Comparison of ENCODE assay signal across 10 cellular contexts in the genomic region with DNA sequence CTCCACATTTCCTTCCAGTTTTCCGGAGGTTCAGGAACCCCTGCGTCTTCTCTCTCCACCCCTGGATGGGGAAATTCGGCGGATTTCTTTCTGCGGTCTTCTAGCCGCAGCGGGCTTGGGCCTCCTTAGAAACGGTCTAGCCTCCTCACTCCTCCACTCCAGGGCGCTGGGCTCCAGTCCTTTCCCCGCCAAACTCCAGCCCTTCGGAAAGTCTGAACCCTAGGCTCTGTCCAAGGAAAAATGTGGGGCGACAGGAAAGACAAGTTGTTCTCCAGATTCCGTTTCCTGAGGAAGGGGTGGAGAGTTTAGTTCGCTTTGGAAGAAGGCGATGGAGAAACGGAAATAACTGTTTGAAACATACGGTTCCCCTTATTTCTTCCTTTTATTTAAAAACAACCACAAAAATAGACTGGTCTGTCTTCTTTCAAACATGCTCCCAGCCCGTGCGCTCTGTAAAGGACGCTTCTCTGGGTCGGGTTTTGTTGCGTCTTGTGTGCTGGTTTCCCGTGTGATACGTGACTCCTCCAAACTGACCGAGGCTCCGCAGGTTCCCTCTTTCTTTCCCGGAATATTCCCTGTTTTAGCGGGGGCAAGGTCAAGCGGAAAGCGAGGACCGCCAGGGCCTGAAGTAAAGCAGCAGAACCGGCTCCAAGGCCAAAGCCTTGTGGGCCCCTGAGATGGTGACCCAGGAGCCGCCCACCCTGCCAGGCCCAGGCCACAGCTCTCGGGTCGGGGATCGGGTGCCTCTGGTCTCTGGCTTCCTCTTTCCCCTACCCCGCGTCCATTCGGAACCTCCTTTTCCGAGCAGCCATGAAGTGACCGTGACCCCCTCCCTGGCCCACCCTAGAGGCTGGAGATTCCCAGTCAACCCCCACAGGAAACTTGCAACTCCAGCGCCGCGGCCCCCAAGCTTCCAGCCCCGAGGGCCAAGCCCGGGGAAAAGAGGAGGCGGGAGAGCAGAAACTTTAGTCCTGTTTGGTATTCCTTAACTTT. TPM values are rescaled to one million over a fixed set of nuclear protein-coding genes. Genes with fewer than 3 reads are reported as not detected.
DNase-seq lines count a peak whose midpoint lies in the region; ATAC-seq, FAIRE-seq and TF ChIP-seq lines count a peak whose summit lies in the region.
"Had no signal": no experiment of that assay in that cellular context is flagged by ENCODE, and none has a peak within 500 bp of the region (broad histone marks: within the 10 kb centered on the region; RNA-seq: fewer than 3 reads in every experiment).

No MANE protein-coding gene starts in this region.

- DNase-seq in A549 (ENCODE audit: low read depth in 1 of 2, low spot score in 1 of 2): no peak
- DNase-seq in ELR (ENCODE audit: low read depth): peak; percentile 48
- no peak for DNase-seq in T-cell
- DNase-seq in left kidney (ENCODE audit: low read depth, low spot score): peak; percentile 78
- no peak for DNase-seq in cardiac septum (ENCODE audit: low spot score)
- no peak for DNase-seq in SW 1271 (lab: John Stamatoyannopoulos, UW)
- no peak for DNase-seq in iPS-NIHi7 (ENCODE audit: extremely low spot score)

- TF ChIP-seq EP300 in A549 (IDR thresholded peaks at IDR 0.05): no peak

- peak overlapping the region; percentile 28 to 43 for H3K27ac Mint-ChIP-seq in T-cell

- H3K4me1 ChIP-seq in A549: peaks cover 21% of the 10 kb centered on the region

- H3K4me3 ChIP-seq in A549: peak overlapping the region; percentile 60

- peak overlapping the region; percentile 98 for H3K4me2 ChIP-seq in A549

- H3K4me1 Mint-ChIP-seq in T-cell: peaks cover 16 to 47% (median 32%) of the 10 kb centered on the region in 3 donors

- peak overlapping the region in 1 of 3 donors; percentile 17 for H3K4me3 Mint-ChIP-seq in T-cell

- H3K27me3 Mint-ChIP-seq in T-cell: peaks cover 85 to 93% of the 10 kb centered on the region in 2 donors

- peak overlapping the region; percentile 88 to 89 for H3K27ac ChIP-seq in A549

- ATAC-seq in A549 (no peak), T-cell (replicated peaks in 1 of 4) (no peak)
- no peak for ATAC-seq in activated CD4-positive, CD25-positive, alpha-beta regulatory T cell treated with anti-CD3 and anti-CD28 coated beads, Interleukin-2, amount 50 U/mL, for 24 hours

- intact Hi-C loops in cardiac septum (cut with DNase I): no loop called here

- no peaks in the 10 kb centered on the region for H3K9me3 ChIP-seq in A549

- CTCF ChIA-PET in A549 (lab: Yijun Ruan, JAX) (interaction anchor here (0.6 to 5.8 kb wide), 31 partner anchors 8 to 359 kb away, joined by 3 to 171 read pairs (median 10); a partner anchor contains a TSS), T-cell (lab: Charles Lee) (interaction anchor here in 1 of 2 donors (0.5 to 1.2 kb wide), 3 partner anchors 188 to 269 kb away, joined by 4 to 9 read pairs (median 6); no protein-coding TSS in a partner anchor)

- TF ChIP-seq RAD21 in A549 (conservative IDR thresholded peaks at IDR 0.05 in 1 of 2, IDR thresholded peaks at IDR 0.05 in 1 of 2): no peak

- TF ChIP-seq CTCF in A549 (IDR thresholded peaks at IDR 0.05): no peak

- POLR2A ChIA-PET in A549 (lab: Yijun Ruan, JAX): interaction anchor here (1.2 kb wide), 3 partner anchors 11 to 224 kb away, joined by 3 to 4 read pairs (median 3); a partner anchor contains a TSS
- POLR2A ChIA-PET in T-cell (lab: Charles Lee): no interaction called here

- H3K36me3 Mint-ChIP-seq in T-cell: no peaks in the 10 kb centered on the region

- no peak for TF ChIP-seq POLR2A in A549 (IDR thresholded peaks at IDR 0.05; ENCODE audit: low read length)

- H3K9me3 Mint-ChIP-seq in T-cell: no peaks in the 10 kb centered on the region

- 89% methylated on average over 47 of the region's 47 CpGs for WGBS in A549 (ENCODE audit: missing lambda C conversion rate)

- FAIRE-seq in A549 (lab: Jason Lieb, UNC): no peak

TF ChIP-seq in A549, 52 proteins besides CTCF, POLR2A, EP300 and RAD21:
- TF ChIP-seq MAFK (IDR thresholded peaks at IDR 0.05; ENCODE audit: partially characterized antibody): no peak

RNA-seq across cellular contexts. Expression of a gene that starts 1.1 kb away (rescaled TPM):
- polyA plus RNA-seq in A549 (2011; rRNA removed): 2.5 and 2.9 TPM in 2 replicates
- 2.3 and 2.4 TPM in 2 replicates for polyA plus RNA-seq in A549 (2012; cell fraction: cytosol; rRNA removed)
- 1.7 and 2.0 TPM in 2 replicates for polyA plus RNA-seq in A549 (2012; cell fraction: nucleus; rRNA removed)
- polyA plus RNA-seq in A549 (2017; fragmentation: RNase III; extraction: RNeasy Plus Mini Kit Qiagen cat#74134 plus additional on column Dnase treatment): 2.1 to 4.3 TPM (median 3.2 TPM) in 3 replicates
- 0.54 and 1.4 TPM in 2 replicates for polyA minus RNA-seq in A549 (2011; rRNA and poly(A)+ RNA removed)
- total RNA-seq in T-cell: under 1 TPM in 1 of 5 donors, not detected in 4; 0.30 TPM
- not detected for total RNA-seq in cardiac septum
- total RNA-seq: naive thymus-derived CD8-positive, alpha-beta T cell had no signal
- polyA plus RNA-seq: naive thymus-derived CD8-positive, alpha-beta T cell had no signal

RNA-seq across cellular contexts. Expression of a gene that starts 9.1 kb away (rescaled TPM):
- polyA plus RNA-seq in A549 (2011; rRNA removed) (0.34 and 0.67 TPM in 2 replicates), A549 (2017; fragmentation: RNase III; extraction: RNeasy Plus Mini Kit Qiagen cat#74134 plus additional on column Dnase treatment) (0.35 to 0.71 TPM (median 0.71 TPM) in 3 replicates)
- polyA plus RNA-seq in A549 (2012; cell fraction: cytosol; rRNA removed): 0.13 and 0.19 TPM in 2 replicates
- polyA plus RNA-seq in A549 (2012; cell fraction: nucleus; rRNA removed): 0.12 and 0.23 TPM in 2 replicates
- polyA minus RNA-seq in A549 (2011; rRNA and poly(A)+ RNA removed): 0.15 and 0.17 TPM in 2 replicates
- total RNA-seq in T-cell (not detected), cardiac septum (not detected)
- total RNA-seq: naive thymus-derived CD8-positive, alpha-beta T cell; RPMI7951 had no signal
- polyA plus RNA-seq: naive thymus-derived CD8-positive, alpha-beta T cell had no signal

RNA-seq across cellular contexts. Expression of a gene that starts 10.9 kb away (rescaled TPM):
- polyA plus RNA-seq in A549 (2011; rRNA removed) (0.58 and 0.73 TPM in 2 replicates), A549 (2017; fragmentation: RNase III; extraction: RNeasy Plus Mini Kit Qiagen cat#74134 plus additional on column Dnase treatment) (0.45 to 0.54 TPM (median 0.45 TPM) in 3 replicates)
- 0.28 and 0.41 TPM in 2 replicates for polyA plus RNA-seq in A549 (2012; cell fraction: cytosol; rRNA removed)
- polyA plus RNA-seq in A549 (2012; cell fraction: nucleus; rRNA removed): 0.40 and 0.78 TPM in 2 replicates
- polyA minus RNA-seq in A549 (2011; rRNA and poly(A)+ RNA removed): 0.15 and 0.29 TPM in 2 replicates
- total RNA-seq in T-cell (not detected), cardiac septum (not detected)
- total RNA-seq: naive thymus-derived CD8-positive, alpha-beta T cell had no signal
- polyA plus RNA-seq: naive thymus-derived CD8-positive, alpha-beta T cell had no signal

RNA-seq across cellular contexts. Expression of a gene that starts 16.1 kb away (rescaled TPM):
- polyA plus RNA-seq in A549 (2011; rRNA removed): 2.3 and 5.2 TPM in 2 replicates
- polyA plus RNA-seq in A549 (2012; cell fraction: cytosol; rRNA removed): 5.7 and 8.3 TPM in 2 replicates
- polyA plus RNA-seq in A549 (2012; cell fraction: nucleus; rRNA removed): 5.1 and 6.8 TPM in 2 replicates
- 5.7 to 6.6 TPM (median 6.2 TPM) in 3 replicates for polyA plus RNA-seq in A549 (2017; fragmentation: RNase III; extraction: RNeasy Plus Mini Kit Qiagen cat#74134 plus additional on column Dnase treatment)
- polyA minus RNA-seq in A549 (2011; rRNA and poly(A)+ RNA removed): 0.29 and 0.88 TPM in 2 replicates
- not detected for total RNA-seq in T-cell
- total RNA-seq in cardiac septum: not detected
- total RNA-seq: naive thymus-derived CD8-positive, alpha-beta T cell had no signal
- polyA plus RNA-seq: naive thymus-derived CD8-positive, alpha-beta T cell had no signal

RNA-seq across cellular contexts. Expression of a gene that starts 24.9 kb away (rescaled TPM):
- polyA plus RNA-seq in A549 (2011; rRNA removed) (4.1 and 5.4 TPM in 2 replicates), A549 (2017; fragmentation: RNase III; extraction: RNeasy Plus Mini Kit Qiagen cat#74134 plus additional on column Dnase treatment) (5.3 to 5.7 TPM (median 5.4 TPM) in 3 replicates)
- 4.1 and 5.5 TPM in 2 replicates for polyA plus RNA-seq in A549 (2012; cell fraction: cytosol; rRNA removed)
- polyA plus RNA-seq in A549 (2012; cell fraction: nucleus; rRNA removed): 2.0 and 2.4 TPM in 2 replicates
- polyA minus RNA-seq in A549 (2011; rRNA and poly(A)+ RNA removed): 1.8 and 2.3 TPM in 2 replicates
- total RNA-seq in T-cell (not detected), cardiac septum (not detected)
- total RNA-seq: naive thymus-derived CD8-positive, alpha-beta T cell had no signal
- polyA plus RNA-seq: naive thymus-derived CD8-positive, alpha-beta T cell had no signal

Comparison
In these comparisons a context has a peak if more than half of its experiments do, and no peak if none do; other contexts are left out.
1. DNase-seq: peak in ELR (single experiment) and left kidney (single experiment); none in A549 (0 of 2), T-cell (0 of 34), cardiac septum (single experiment), SW 1271 (0 of 2) and iPS-NIHi7 (single experiment).